Comparison of ENCODE assay signal across 8 cellular contexts in genomic region chr4:81844717-81845116, GRCh38.
DNase-seq lines count a peak whose midpoint lies in the region; FAIRE-seq and TF ChIP-seq lines count a peak whose summit lies in the region.

No MANE protein-coding gene starts in this region.

- H3K27me3 ChIP-seq in HAP-1 (ENCODE audit: low read depth) (no peaks in the 10 kb centered on the region), Loucy (ENCODE audit: insufficient read depth, low read length, poor library complexity, severe bottlenecking) (no peaks in the 10 kb centered on the region), transverse colon (no peaks in the 10 kb centered on the region)

- H2AFZ ChIP-seq in Loucy (ENCODE audit: low read length), result no peak overlapping the region

- H3K4me1 ChIP-seq in HAP-1 (no peaks in the 10 kb centered on the region), Loucy (ENCODE audit: insufficient read depth, low read length, poor library complexity, severe bottlenecking) (no peaks in the 10 kb centered on the region), transverse colon (no peaks in the 10 kb centered on the region)

- no peaks in the 10 kb centered on the region for H3F3A ChIP-seq in Loucy (ENCODE audit: low read depth)

- no peak overlapping the region for H3K4me2 ChIP-seq in Loucy (ENCODE audit: low read depth, low read length, poor library complexity, severe bottlenecking)

- no peaks in the 10 kb centered on the region for H3K9me3 ChIP-seq in HAP-1
- H3K9me3 ChIP-seq in Loucy (ENCODE audit: insufficient read depth, low read depth, low read length), result no peaks in the 10 kb centered on the region
- no peaks in the 10 kb centered on the region for H3K9me3 ChIP-seq in transverse colon

- H3K27me3 Mint-ChIP-seq in osteocyte (ENCODE audit: unreplicated experiment), result peaks cover 6% of the 10 kb centered on the region

- TF ChIP-seq CTCF in Loucy (conservative IDR thresholded peaks at IDR 0.05; ENCODE audit: low read length), result peak; percentile 93
- TF ChIP-seq CTCF in osteocyte (IDR thresholded peaks at IDR 0.05), result peak; percentile 75
- TF ChIP-seq CTCF in transverse colon (IDR thresholded peaks at IDR 0.05), result peak; percentile 76 to 88 (median 84)

- no peaks in the 10 kb centered on the region for H4K20me1 ChIP-seq in Loucy (ENCODE audit: insufficient read depth, low read length, poor library complexity, severe bottlenecking)

- H3K9me3 Mint-ChIP-seq in osteocyte (ENCODE audit: unreplicated experiment), result no peaks in the 10 kb centered on the region

- H3K27ac Mint-ChIP-seq in osteocyte (ENCODE audit: unreplicated experiment), result no peak overlapping the region

- no peaks in the 10 kb centered on the region for H3K36me3 Mint-ChIP-seq in osteocyte (ENCODE audit: unreplicated experiment)

- DNase-seq in EL (peak; percentile 47), HAP-1 (ENCODE audit: low spot score in 2 of 2) (peak; percentile 67 to 81), RCC 7860 (ENCODE audit: low spot score) (peak; percentile 75), germinal center (ENCODE audit: low spot score) (peak; percentile 67), osteocyte (ENCODE audit: extremely low spot score, unreplicated experiment) (no peak), transverse colon (peak; percentile 87)
- peak; percentile 21 for DNase-seq in activated effector memory CD4-positive, alpha-beta T cell treated with Interleukin-2 at 50 U/mL for 16 hours

- no peaks in the 10 kb centered on the region for H3K79me2 ChIP-seq in Loucy (ENCODE audit: insufficient read depth, low read length)

- peak; percentile 88 for FAIRE-seq in RCC 7860 (lab: Jason Lieb, UNC)

- H3K9me2 ChIP-seq in Loucy (replicated peaks; ENCODE audit: low read depth, low read length), result no peaks in the 10 kb centered on the region

- H3K36me3 ChIP-seq in HAP-1 (replicated peaks) (no peaks in the 10 kb centered on the region), Loucy (ENCODE audit: insufficient read depth, low read length) (no peaks in the 10 kb centered on the region), transverse colon (no peaks in the 10 kb centered on the region)

- intact Hi-C loops in transverse colon (cut with DNase I; ENCODE audit: low total_unique reads), result loop anchor here (5.0 kb wide), 1 partner anchor 377 kb away; no protein-coding TSS in a partner anchor

- no peak overlapping the region for H3K4me3 Mint-ChIP-seq in osteocyte (ENCODE audit: unreplicated experiment)

- TF ChIP-seq POLR2A in transverse colon (IDR thresholded peaks at IDR 0.05), result no peak

- H3K27ac ChIP-seq in transverse colon, result no peak overlapping the region

- H3K4me1 Mint-ChIP-seq in osteocyte (ENCODE audit: unreplicated experiment), result no peaks in the 10 kb centered on the region

- WGBS in transverse colon (ENCODE audit: low coverage in 1 of 2), 2 donors, result 0 to 1% methylated on average over 1 to 3 of the region's 3 CpGs

- H3K4me3 ChIP-seq in HAP-1 (no peak overlapping the region), Loucy (ENCODE audit: low read length, poor library complexity, severe bottlenecking) (no peak overlapping the region), transverse colon (no peak overlapping the region)

- in situ Hi-C loops in HAP-1 (cut with MboI; ENCODE audit: low sequenced_read_pairs) (loop anchor here (5.0 to 10.0 kb wide), 2 partner anchors 372 to 440 kb away; partner anchors contain the start of gene RASGEF1B), transverse colon (cut with MboI; ENCODE audit: low pct_ligation_motif_present in 1 of 4, low pct_unique_long_range_greater_than_20kb in 1 of 4, low sequenced_read_pairs in 3 of 4) (loop anchor here (5.0 to 10.0 kb wide), 3 partner anchors 377 to 440 kb away; no protein-coding TSS in a partner anchor)

- H3K9ac ChIP-seq in Loucy (ENCODE audit: low read depth, low read length, poor library complexity, severe bottlenecking), result no peak overlapping the region

- no peak for TF ChIP-seq EP300 in transverse colon (IDR thresholded peaks at IDR 0.05; ENCODE audit: low read depth)
